9 cellular contexts compared by ENCODE assay signal in the genomic region with DNA sequence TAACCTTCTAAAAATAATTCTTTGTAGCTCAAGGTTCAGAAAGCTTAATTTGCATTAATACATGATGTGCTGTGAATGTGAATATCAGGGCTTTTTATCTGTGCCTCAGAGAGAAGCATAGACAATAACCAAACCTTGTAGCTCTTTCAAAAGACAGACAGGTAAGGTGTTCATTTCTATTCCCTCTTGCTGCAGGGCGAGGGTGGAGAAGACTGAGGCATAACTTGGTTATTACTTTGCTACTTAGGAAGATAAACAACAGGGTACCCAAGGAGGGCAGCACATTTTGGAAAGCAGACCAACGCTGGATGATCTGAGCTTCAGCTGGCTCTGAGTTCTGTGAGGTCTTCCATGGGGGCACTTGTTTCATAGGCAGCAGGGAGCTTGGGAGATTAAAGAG.
"Had no signal": no experiment of that assay in that cellular context is flagged by ENCODE, and none has a peak within 500 bp of the region (broad histone marks: within the 10 kb centered on the region; RNA-seq: fewer than 3 reads in every experiment).

No MANE protein-coding gene starts in this region.

- H3K4me3 ChIP-seq: GM23248, GM23338, HAP-1 had no signal

- H3K4me3 Mint-ChIP-seq: GM23338, H9, HFFc6 had no signal

- H3K4me2 ChIP-seq: GM23338 had no signal

- H3K9ac ChIP-seq: GM23248 had no signal

- H3K27ac ChIP-seq: GM23248 had no signal

- ATAC-seq: GM23338, HCT116 had no signal

- H3K36me3 ChIP-seq: HAP-1 had no signal

- H3K4me1 Mint-ChIP-seq: GM23338 had no signal

- H3K9me3 Mint-ChIP-seq: GM23338, H9 had no signal

- H3K4me1 ChIP-seq: HAP-1 had no signal

- DNase-seq: GM23248, GOT3, H7, H9, HCEC 1CT, HFFc6 had no signal
